In genomic region chr1:156860639-156861423, GRCh38 we compare ENCODE assay signal across 8 cellular contexts. TPM values are rescaled to one million over a fixed set of nuclear protein-coding genes. Genes with fewer than 3 reads are reported as not detected.
DNase-seq lines count a peak whose midpoint lies in the region; ATAC-seq, FAIRE-seq and TF ChIP-seq lines count a peak whose summit lies in the region.

Gene NTRK1, plus strand, starts transcription at chr1:156860865. Its CDS starts 70 bp downstream, at chr1:156860935.

- H3K27me3 ChIP-seq in HAP-1 (ENCODE audit: low read depth), result peaks cover 4% of the 10 kb centered on the region
- H3K27me3 ChIP-seq in PC-9 (ENCODE audit: insufficient read depth, low read depth), result peaks cover 58% of the 10 kb centered on the region

- no peaks in the 10 kb centered on the region for H3K9me2 ChIP-seq in PC-9 (ENCODE audit: insufficient read depth)

- peaks cover 6% of the 10 kb centered on the region; the same call in 1 of the 2 replicates for H3K4me1 ChIP-seq in HAP-1
- peaks cover 12% of the 10 kb centered on the region for H3K4me1 ChIP-seq in PC-9 (replicated peaks; ENCODE audit: insufficient read depth)

- peaks cover 62% of the 10 kb centered on the region for H3K4me1 Mint-ChIP-seq in activated T-helper 1 cell treated with anti-CD3 and anti-CD28 coated beads, Interleukin-12 subunit alpha, Interleukin-12 subunit beta, Interleukin-2, Interleukin-4 antibody, amounts not matched to agents 30 ng/mL and 10 ng/mL and 1 ng/mL, durations not matched to agents 14 hours and 24 hours and 36 hours (ENCODE audit: low read depth)

- DNase-seq in AG20443 (ENCODE audit: low spot score) (peak; percentile 67), HAP-1 (ENCODE audit: low spot score in 2 of 2) (peak; percentile 50 to 72), PC-9 (peak in 1 of 2 experiments; percentile 21), frontal cortex (ENCODE audit: low spot score in 2 of 2) (peak; percentile 73 to 76), pons (ENCODE audit: low spot score) (peak; percentile 28), cerebellum (ENCODE audit: low spot score) (no peak)
- DNase-seq in activated T-helper 1 cell treated with anti-CD3 and anti-CD28 coated beads, Interleukin-12 subunit alpha, Interleukin-12 subunit beta, Interleukin-2, Interleukin-4 antibody, amounts not matched to agents 30 ng/mL and 10 ng/mL and 1 ng/mL, durations not matched to agents 14 hours and 24 hours and 36 hours (ENCODE audit: low spot score), result peak; percentile 64

- CTCF ChIA-PET in PC-9 (lab: Charles Lee), result interaction anchor here (0.6 to 2.5 kb wide), 9 partner anchors 29 to 599 kb away, joined by 3 to 25 read pairs (median 4); partner anchors contain the start of gene METTL25B

- FAIRE-seq in frontal cortex (lab: Jason Lieb, UNC), result no peak

- peaks cover 15% of the 10 kb centered on the region for H3K27me3 Mint-ChIP-seq in activated T-helper 1 cell treated with anti-CD3 and anti-CD28 coated beads, Interleukin-12 subunit alpha, Interleukin-12 subunit beta, Interleukin-2, Interleukin-4 antibody, amounts not matched to agents 30 ng/mL and 10 ng/mL and 1 ng/mL, durations not matched to agents 14 hours and 24 hours and 36 hours (ENCODE audit: insufficient read depth)

- no peak within 1 kb of the TSS for H3K27ac ChIP-seq in PC-9

- in situ Hi-C loops in HAP-1 (cut with MboI; ENCODE audit: low sequenced_read_pairs), result no loop called here

- H4K20me1 ChIP-seq in PC-9 (ENCODE audit: insufficient read depth), result no peaks in the 10 kb centered on the region

- H3K36me3 ChIP-seq in HAP-1 (replicated peaks), result no peaks in the 10 kb centered on the region
- no peaks in the 10 kb centered on the region for H3K36me3 ChIP-seq in PC-9 (ENCODE audit: low read depth)

- H3F3A ChIP-seq in PC-9 (ENCODE audit: insufficient read depth, low read depth), result no peaks in the 10 kb centered on the region

- POLR2A ChIA-PET in PC-9 (lab: Charles Lee; ENCODE audit: unreplicated experiment), result no interaction called here

- TF ChIP-seq CTCF in PC-9 (conservative IDR thresholded peaks at IDR 0.05), result no peak

- intact Hi-C loops in PC-9 (cut with micrococcal nuclease; ENCODE audit: unreplicated experiment), result loop anchor here (1.0 to 2.0 kb wide), 2 partner anchors 64 to 135 kb away; no protein-coding TSS in a partner anchor
- intact Hi-C loops in activated T-helper 1 cell treated with anti-CD3 and anti-CD28 coated beads, Interleukin-12 subunit alpha, Interleukin-12 subunit beta, Interleukin-2, Interleukin-4 antibody, amounts not matched to agents 30 ng/mL and 10 ng/mL and 1 ng/mL, durations not matched to agents 14 hours and 24 hours and 36 hours (cut with micrococcal nuclease), result loop anchor here (1.0 to 5.0 kb wide), 8 partner anchors 13 to 1654 kb away; partner anchors contain the start of genes MTX1, PRCC, SH2D2A and THBS3

- peak within 1 kb of the TSS; percentile 83 for H3K4me2 ChIP-seq in PC-9

- no peaks in the 10 kb centered on the region for H3K9me3 Mint-ChIP-seq in activated T-helper 1 cell treated with anti-CD3 and anti-CD28 coated beads, Interleukin-12 subunit alpha, Interleukin-12 subunit beta, Interleukin-2, Interleukin-4 antibody, amounts not matched to agents 30 ng/mL and 10 ng/mL and 1 ng/mL, durations not matched to agents 14 hours and 24 hours and 36 hours

- BruUV-seq in PC-9 (replicated peaks; lab: Mats Ljungman, UMichigan), result no TSS peak

- H3K4me3 Mint-ChIP-seq in activated T-helper 1 cell treated with anti-CD3 and anti-CD28 coated beads, Interleukin-12 subunit alpha, Interleukin-12 subunit beta, Interleukin-2, Interleukin-4 antibody, amounts not matched to agents 30 ng/mL and 10 ng/mL and 1 ng/mL, durations not matched to agents 14 hours and 24 hours and 36 hours, result peak within 1 kb of the TSS; percentile 88

- H3K79me2 ChIP-seq in PC-9 (ENCODE audit: low read depth), result no peaks in the 10 kb centered on the region

- H3K9me3 ChIP-seq in HAP-1, result no peaks in the 10 kb centered on the region
- H3K9me3 ChIP-seq in PC-9 (ENCODE audit: insufficient read depth, low read depth), result no peaks in the 10 kb centered on the region

- H3K4me3 ChIP-seq in HAP-1 (peak within 1 kb of the TSS; percentile 29), PC-9 (peak within 1 kb of the TSS; percentile 40; the same call in 1 of the 2 replicates)

- H3K36me3 Mint-ChIP-seq in activated T-helper 1 cell treated with anti-CD3 and anti-CD28 coated beads, Interleukin-12 subunit alpha, Interleukin-12 subunit beta, Interleukin-2, Interleukin-4 antibody, amounts not matched to agents 30 ng/mL and 10 ng/mL and 1 ng/mL, durations not matched to agents 14 hours and 24 hours and 36 hours (ENCODE audit: low read depth), result peaks cover 12% of the 10 kb centered on the region

- ATAC-seq in GM18868 (IDR thresholded peaks at IDR 0.05; ENCODE audit: unreplicated experiment), result no peak

- peak within 1 kb of the TSS; percentile 80 for H3K27ac Mint-ChIP-seq in activated T-helper 1 cell treated with anti-CD3 and anti-CD28 coated beads, Interleukin-12 subunit alpha, Interleukin-12 subunit beta, Interleukin-2, Interleukin-4 antibody, amounts not matched to agents 30 ng/mL and 10 ng/mL and 1 ng/mL, durations not matched to agents 14 hours and 24 hours and 36 hours

- peak within 1 kb of the TSS; percentile 24; the same call in 1 of the 2 replicates for H2AFZ ChIP-seq in PC-9

RNA-seq across cellular contexts. Expression of gene NTRK1, which starts in this region (rescaled TPM):
- not detected in 2 replicates for total RNA-seq in PC-9 (2021)
- 49.1 and 49.8 TPM in 2 replicates for total RNA-seq in activated T-helper 1 cell treated with anti-CD3 and anti-CD28 coated beads, Interleukin-12 subunit alpha, Interleukin-12 subunit beta, Interleukin-2, Interleukin-4 antibody, amounts not matched to agents 30 ng/mL and 10 ng/mL and 1 ng/mL, durations not matched to agents 14 hours and 24 hours and 36 hours
- total RNA-seq in frontal cortex, result 0.41 TPM
- 1.6 TPM for total RNA-seq in cerebellum

Comparison
In these comparisons a context has a peak if more than half of its experiments do, and no peak if none do; other contexts are left out.
1. RNA of gene NTRK1 (total RNA-seq): 49.1 to 49.8 TPM in activated T-helper 1 cell treated with anti-CD3 and anti-CD28 coated beads, Interleukin-12 subunit alpha, Interleukin-12 subunit beta, Interleukin-2, Interleukin-4 antibody, amounts not matched to agents 30 ng/mL and 10 ng/mL and 1 ng/mL, durations not matched to agents 14 hours and 24 hours and 36 hours; 1.6 TPM in cerebellum (single experiment), 0.41 TPM in frontal cortex (single experiment) and not detected in PC-9; every median in the first group is over 10 times any median in the second.
2. Peak in DNase-seq in frontal cortex; RNA of the gene not detected or under 1 TPM.